10 cellular contexts compared by ENCODE assay signal in the genomic region with DNA sequence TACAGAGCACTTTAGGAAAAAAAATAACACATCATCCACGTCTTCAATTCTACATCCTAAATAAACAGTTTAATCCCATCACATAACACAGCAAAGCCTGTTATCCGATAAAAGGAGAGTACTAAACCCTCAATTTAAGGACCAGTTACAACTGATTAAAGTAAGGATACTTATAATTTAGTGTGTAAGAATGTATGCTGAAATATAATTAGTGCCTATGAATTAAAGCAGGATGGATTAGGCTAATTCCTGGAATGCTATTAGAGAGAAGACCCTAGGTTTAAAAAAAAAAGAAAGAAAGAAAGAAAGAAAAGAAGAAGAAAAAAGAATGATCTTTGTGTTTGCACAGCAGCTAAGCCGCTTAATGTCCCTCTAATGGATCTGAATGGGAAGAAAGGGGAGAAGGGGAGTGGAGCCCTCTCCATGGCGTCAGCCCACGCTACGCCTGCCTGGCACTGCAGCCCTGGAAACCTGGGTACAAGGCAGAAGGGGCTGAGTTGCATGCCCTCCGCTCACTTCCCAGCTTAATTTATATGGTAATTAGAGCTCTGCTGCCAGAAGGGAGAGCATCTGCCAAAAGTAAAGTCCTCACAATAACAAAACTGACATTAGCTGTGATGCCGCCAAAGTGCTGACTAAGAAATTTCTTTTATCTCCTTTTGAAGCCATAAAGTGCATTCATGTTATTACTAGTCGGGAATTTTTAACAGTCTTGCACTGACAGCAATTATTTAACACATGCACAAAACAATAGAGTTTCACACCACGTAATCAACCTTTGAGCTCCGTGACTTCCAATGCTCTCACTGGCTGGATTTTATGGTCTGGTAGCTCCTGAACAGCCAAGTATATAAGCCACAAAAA.
DNase-seq lines count a peak whose midpoint lies in the region; ATAC-seq and TF ChIP-seq lines count a peak whose summit lies in the region.
"Had no signal": no experiment of that assay in that cellular context is flagged by ENCODE, and none has a peak within 500 bp of the region (broad histone marks: within the 10 kb centered on the region; RNA-seq: fewer than 3 reads in every experiment).

No MANE protein-coding gene starts in this region.

- DNase-seq in H7 (peak; percentile 16), NCI-H524 treated with DMSO at 0.1 percent for 48 hours (lab: John Stamatoyannopoulos, UW) (peak; percentile 98), epithelial cell of proximal tubule (ENCODE audit: low read depth) (peak; percentile 58), neural crest cell (ENCODE audit: low read depth, low spot score) (peak; percentile 12), thyroid gland (no peak), NCI-H2029 treated with DMSO at 0.1 percent for 48 hours (lab: John Stamatoyannopoulos, UW) (no peak)
- DNase-seq: activated B cell treated with CpG ODN at 0.5 μM for 24 hours; activated naive CD4-positive, alpha-beta T cell treated with anti-CD3 and anti-CD28 coated beads, Interleukin-2, amount 10 ng/mL, durations not matched to agents 7 days and 5 days had no signal

- H3K4me3 Mint-ChIP-seq in neural crest cell: peak overlapping the region; percentile 77
- H3K4me3 Mint-ChIP-seq: activated B cell treated with CpG ODN at 0.5 μM for 24 hours; activated naive CD4-positive, alpha-beta T cell treated with anti-CD3 and anti-CD28 coated beads, Interleukin-2, amount 10 ng/mL, durations not matched to agents 7 days and 5 days had no signal

- peaks cover 0 to 5% of the 10 kb centered on the region in 2 donors for H3K4me1 ChIP-seq in thyroid gland

- intact Hi-C loops in thyroid gland (cut with DNase I): loop anchor here (5.0 kb wide), 1 partner anchor 65 kb away; no protein-coding TSS in a partner anchor

- H3K36me3 ChIP-seq in H7 (replicated peaks; ENCODE audit: control insufficient read depth, insufficient read depth, low read length) (no peaks in the 10 kb centered on the region), thyroid gland (no peaks in the 10 kb centered on the region)

- WGBS in thyroid gland, 2 donors: 30 to 33% methylated on average over 11 of the region's 11 CpGs

- no peaks in the 10 kb centered on the region for H3K36me3 Mint-ChIP-seq in neural crest cell (ENCODE audit: low read depth)
- H3K36me3 Mint-ChIP-seq: activated naive CD4-positive, alpha-beta T cell treated with anti-CD3 and anti-CD28 coated beads, Interleukin-2, amount 10 ng/mL, durations not matched to agents 7 days and 5 days had no signal

- H3K9me3 ChIP-seq in thyroid gland: no peaks in the 10 kb centered on the region

- peaks cover 45% of the 10 kb centered on the region for H3K4me1 Mint-ChIP-seq in neural crest cell
- H3K4me1 Mint-ChIP-seq: activated B cell treated with CpG ODN at 0.5 μM for 24 hours; activated naive CD4-positive, alpha-beta T cell treated with anti-CD3 and anti-CD28 coated beads, Interleukin-2, amount 10 ng/mL, durations not matched to agents 7 days and 5 days had no signal

- H3K4me3 ChIP-seq in H7 (ENCODE audit: insufficient read depth, low read depth, low read length): no peak overlapping the region
- H3K4me3 ChIP-seq in epithelial cell of proximal tubule (ENCODE audit: low read depth, low read length): peak overlapping the region; percentile 10
- H3K4me3 ChIP-seq in thyroid gland (replicated peaks in 1 of 3): no peak overlapping the region

- ATAC-seq in HG03565 (IDR thresholded peaks at IDR 0.05; ENCODE audit: unreplicated experiment): no peak
- no peak for ATAC-seq in HG03159 (IDR thresholded peaks at IDR 0.05; ENCODE audit: unreplicated experiment)

- H3K27me3 ChIP-seq in H7 (ENCODE audit: control insufficient read depth, insufficient read depth, low read length): no peaks in the 10 kb centered on the region
- no peaks in the 10 kb centered on the region for H3K27me3 ChIP-seq in thyroid gland

- no peaks in the 10 kb centered on the region for H3K27me3 Mint-ChIP-seq in neural crest cell (ENCODE audit: low read depth)

- H3K9me3 Mint-ChIP-seq in neural crest cell: no peaks in the 10 kb centered on the region
- H3K9me3 Mint-ChIP-seq: activated B cell treated with CpG ODN at 0.5 μM for 24 hours; activated naive CD4-positive, alpha-beta T cell treated with anti-CD3 and anti-CD28 coated beads, Interleukin-2, amount 10 ng/mL, durations not matched to agents 7 days and 5 days had no signal

- no peak overlapping the region for H3K27ac ChIP-seq in thyroid gland

- TF ChIP-seq CTCF in epithelial cell of proximal tubule (conservative IDR thresholded peaks at IDR 0.05; ENCODE audit: low read depth, low read length): no peak
- no peak for TF ChIP-seq CTCF in neural crest cell (conservative IDR thresholded peaks at IDR 0.05)
- no peak for TF ChIP-seq CTCF in thyroid gland (IDR thresholded peaks at IDR 0.05)

- no peak for TF ChIP-seq POLR2A in thyroid gland (IDR thresholded peaks at IDR 0.05)

- H3K27ac Mint-ChIP-seq in neural crest cell (ENCODE audit: unreplicated experiment): peak overlapping the region; percentile 81
- H3K27ac Mint-ChIP-seq: activated B cell treated with CpG ODN at 0.5 μM for 24 hours; activated naive CD4-positive, alpha-beta T cell treated with anti-CD3 and anti-CD28 coated beads, Interleukin-2, amount 10 ng/mL, durations not matched to agents 7 days and 5 days had no signal

Comparison
In these comparisons a context has a peak if more than half of its experiments do, and no peak if none do; other contexts are left out.
1. DNase-seq: peak in H7 (single experiment), NCI-H524 treated with DMSO at 0.1 percent for 48 hours (single experiment), epithelial cell of proximal tubule (single experiment) and neural crest cell (single experiment); none in thyroid gland (0 of 2) and NCI-H2029 treated with DMSO at 0.1 percent for 48 hours (single experiment).